In the genomic region with DNA sequence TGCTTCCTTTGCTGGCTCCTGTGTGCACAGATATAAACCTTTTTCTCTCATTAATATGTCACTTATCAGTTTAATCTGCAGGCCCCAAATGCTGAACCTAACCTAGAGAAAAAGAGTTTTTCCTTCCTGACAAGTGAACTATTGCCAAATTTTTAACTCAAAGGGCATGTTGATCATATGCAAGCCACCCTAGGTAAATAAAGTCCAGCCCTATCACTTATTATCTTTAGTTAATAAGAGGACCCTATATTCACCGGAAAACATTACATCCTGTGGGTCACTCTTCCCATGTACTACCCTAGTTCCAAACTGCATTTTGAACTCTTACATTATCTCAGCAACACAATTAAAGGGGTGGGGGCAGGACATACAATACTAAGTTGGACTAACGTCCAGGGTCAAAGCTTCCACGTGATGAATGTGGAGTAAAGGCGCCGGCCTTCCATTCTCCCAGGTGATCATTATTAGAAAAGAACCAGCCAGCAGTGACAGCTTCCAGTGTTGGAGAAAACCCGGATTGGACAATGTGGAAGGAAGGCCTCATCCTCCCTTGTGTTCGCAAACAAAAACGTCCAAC, we compare ENCODE assay signal across 17 cellular contexts.
DNase-seq lines count a peak whose midpoint lies in the region; ATAC-seq, FAIRE-seq and TF ChIP-seq lines count a peak whose summit lies in the region.
"Had no signal": no experiment of that assay in that cellular context is flagged by ENCODE, and none has a peak within 500 bp of the region (broad histone marks: within the 10 kb centered on the region; RNA-seq: fewer than 3 reads in every experiment).

No MANE protein-coding gene starts in this region.

- H3K27ac Mint-ChIP-seq in T-helper 17 cell: peak overlapping the region; percentile 100
- H3K27ac Mint-ChIP-seq: stimulated activated naive CD8-positive, alpha-beta T cell treated with anti-CD3 and anti-CD28 coated beads, Interleukin-15, amount 100 ng/mL, for 72 hours had no signal

- no peak for DNase-seq in GM19239 (ENCODE audit: insufficient read length, low spot score)
- DNase-seq in T-helper 17 cell: no peak
- DNase-seq in kidney: no peak
- DNase-seq in spleen: no peak
- DNase-seq in DMS53 (lab: John Stamatoyannopoulos, UW): no peak
- DNase-seq: AML-193; anterior cingulate cortex; erythroblast; head of caudate nucleus; NCI-H345; stimulated activated naive CD8-positive, alpha-beta T cell treated with anti-CD3 and anti-CD28 coated beads, Interleukin-15, amount 100 ng/mL, for 72 hours had no signal

- no peaks in the 10 kb centered on the region for H3K27me3 ChIP-seq in spleen (replicated peaks in 1 of 7)

- no peaks in the 10 kb centered on the region for H3K27me3 Mint-ChIP-seq in T-helper 17 cell
- H3K27me3 Mint-ChIP-seq: stimulated activated naive CD8-positive, alpha-beta T cell treated with anti-CD3 and anti-CD28 coated beads, Interleukin-15, amount 100 ng/mL, for 72 hours had no signal

- H3K9me3 ChIP-seq in T-helper 17 cell (ENCODE audit: control insufficient read depth, low read length, poor library complexity, severe bottlenecking) (no peaks in the 10 kb centered on the region), kidney (ENCODE audit: control insufficient read depth in 1 of 2, low read length in 2 of 2) (no peaks in the 10 kb centered on the region), spleen (no peaks in the 10 kb centered on the region)

- WGBS in spleen, 5 donors: 59 to 73% (median 65%) methylated on average over 8 of the region's 8 CpGs

- H3K9ac ChIP-seq in kidney (ENCODE audit: low read length in 2 of 2): no peak overlapping the region
- H3K9ac ChIP-seq: parathyroid adenoma had no signal

- ATAC-seq in T-helper 17 cell: no peak
- ATAC-seq in GM21737 (IDR thresholded peaks at IDR 0.05; ENCODE audit: unreplicated experiment): no peak
- no peak for ATAC-seq in GM21825 (IDR thresholded peaks at IDR 0.05; ENCODE audit: unreplicated experiment)
- no peak for ATAC-seq in GM18505 (IDR thresholded peaks at IDR 0.05; ENCODE audit: unreplicated experiment)
- ATAC-seq: stimulated activated naive CD8-positive, alpha-beta T cell treated with anti-CD3 and anti-CD28 coated beads, Interleukin-15, amount 100 ng/mL, for 72 hours had no signal

- peaks cover 61% of the 10 kb centered on the region for H3K4me1 Mint-ChIP-seq in T-helper 17 cell

- peaks cover 25 to 38% of the 10 kb centered on the region in 2 donors for H3K4me1 ChIP-seq in kidney (ENCODE audit: control insufficient read depth in 1 of 2, insufficient read depth in 1 of 2, low read depth in 1 of 2, low read length in 2 of 2)
- H3K4me1 ChIP-seq in spleen: peaks cover 34 to 96% (median 84%) of the 10 kb centered on the region in 6 donors

- H3K36me3 ChIP-seq in kidney (ENCODE audit: control insufficient read depth in 1 of 2, insufficient read depth in 2 of 2, low read length in 2 of 2): peaks cover 0 to 4% of the 10 kb centered on the region in 2 donors
- peaks cover 0 to 11% (median 0%) of the 10 kb centered on the region in 6 donors for H3K36me3 ChIP-seq in spleen

- no peak overlapping the region for H3K4me3 Mint-ChIP-seq in T-helper 17 cell
- H3K4me3 Mint-ChIP-seq: stimulated activated naive CD8-positive, alpha-beta T cell treated with anti-CD3 and anti-CD28 coated beads, Interleukin-15, amount 100 ng/mL, for 72 hours had no signal

- H3K36me3 Mint-ChIP-seq in T-helper 17 cell (ENCODE audit: low read depth): peaks cover 4% of the 10 kb centered on the region

- peak; percentile 26 for FAIRE-seq in GM19239 (lab: Jason Lieb, UNC)
- no peak for FAIRE-seq in kidney (lab: Jason Lieb, UNC)
- FAIRE-seq: islet of Langerhans, TTC549 had no signal

- H3K27ac ChIP-seq in kidney (ENCODE audit: low read depth in 2 of 2, low read length in 2 of 2) (peak overlapping the region; percentile 35 to 51), spleen (peak overlapping the region in 5 of 8 donors; percentile 11 to 55 (median 49))
- H3K27ac ChIP-seq: parathyroid adenoma had no signal

- TF ChIP-seq CTCF in kidney (IDR thresholded peaks at IDR 0.05; ENCODE audit: borderline replicate concordance, extremely low read depth, insufficient read depth) (no peak), spleen (IDR thresholded peaks at IDR 0.05 in 8 of 11, conservative IDR thresholded peaks at IDR 0.05 in 3 of 11) (no peak)

- intact Hi-C loops in kidney (cut with DNase I): no loop called here
- intact Hi-C loops in spleen (cut with DNase I; ENCODE audit: low total_unique reads): no loop called here

- peak overlapping the region in 1 of 2 donors; percentile 2 for H3K4me3 ChIP-seq in kidney (ENCODE audit: low read length in 2 of 2)
- no peak overlapping the region for H3K4me3 ChIP-seq in spleen

- no peak for TF ChIP-seq POLR2A in spleen (IDR thresholded peaks at IDR 0.05)
- TF ChIP-seq POLR2A in GM18505 (IDR thresholded peaks at IDR 0.05; ENCODE audit: borderline replicate concordance, extremely low read depth, insufficient read depth, insufficient read length): no peak
